9 cellular contexts compared by ENCODE assay signal in the genomic region with DNA sequence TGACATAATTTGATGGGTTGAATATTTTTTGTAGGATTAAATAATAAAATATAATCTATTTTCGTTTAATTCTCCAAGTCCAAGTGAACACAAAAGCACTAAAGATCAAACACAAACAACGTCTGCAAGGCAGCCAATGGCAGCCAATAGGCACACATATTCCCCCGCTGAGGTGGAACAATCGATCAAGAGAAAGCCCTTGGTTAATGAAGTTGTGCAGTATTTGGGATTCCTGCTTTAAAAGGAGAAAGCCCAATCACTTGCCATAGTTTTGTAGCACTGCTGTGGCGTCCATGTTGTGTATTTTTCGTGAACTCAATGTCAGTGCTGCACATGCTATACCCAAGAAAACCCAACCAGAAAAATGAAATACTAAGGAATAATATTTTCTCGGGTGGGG. TPM values are rescaled to one million over a fixed set of nuclear protein-coding genes. Genes with fewer than 3 reads are reported as not detected.
DNase-seq lines count a peak whose midpoint lies in the region; ATAC-seq, FAIRE-seq and TF ChIP-seq lines count a peak whose summit lies in the region.
"Had no signal": no experiment of that assay in that cellular context is flagged by ENCODE, and none has a peak within 500 bp of the region (broad histone marks: within the 10 kb centered on the region; RNA-seq: fewer than 3 reads in every experiment).

No MANE protein-coding gene starts in this region.

- H3K9ac ChIP-seq in Loucy (ENCODE audit: low read depth, low read length, poor library complexity, severe bottlenecking) (peak overlapping the region; percentile 96), K562 (ENCODE audit: insufficient read depth in 1 of 2, low read depth in 2 of 2, low read length in 2 of 2) (peak overlapping the region in 1 of 2 experiments; percentile 83; a peak in 1 of 4 replicates)

- TF ChIP-seq CTCF in Caco-2 (IDR thresholded peaks at IDR 0.05; ENCODE audit: insufficient read depth in 1 of 2, low read depth in 1 of 2, low read length in 1 of 2, severe bottlenecking in 1 of 2, unreplicated experiment in 1 of 2) (no peak), Loucy (conservative IDR thresholded peaks at IDR 0.05; ENCODE audit: low read length) (no peak), K562 (IDR thresholded peaks at IDR 0.05 in 2 of 3, conservative IDR thresholded peaks at IDR 0.05 in 1 of 3; ENCODE audit: insufficient read depth in 2 of 3, low read depth in 1 of 3, low read length in 3 of 3) (no peak), neural crest cell (conservative IDR thresholded peaks at IDR 0.05) (no peak), D721Med (IDR thresholded peaks at IDR 0.05; ENCODE audit: insufficient read depth, missing control alignments) (no peak)

- WGBS in K562 (ENCODE audit: insufficient coverage, low coverage, missing lambda C conversion rate), result 46% methylated on average over 7 of the region's 7 CpGs

- no peaks in the 10 kb centered on the region for H3K9me1 ChIP-seq in K562 (ENCODE audit: control insufficient read depth, insufficient read depth, low read length)

- H3K36me3 Mint-ChIP-seq in Caco-2 (ENCODE audit: insufficient read depth, unreplicated experiment), result no peaks in the 10 kb centered on the region
- no peaks in the 10 kb centered on the region for H3K36me3 Mint-ChIP-seq in neural crest cell (ENCODE audit: low read depth)

- no peaks in the 10 kb centered on the region for H3K27me3 Mint-ChIP-seq in Caco-2 (ENCODE audit: insufficient read depth, unreplicated experiment)
- H3K27me3 Mint-ChIP-seq in neural crest cell (ENCODE audit: low read depth), result no peaks in the 10 kb centered on the region

- H4K20me1 ChIP-seq in Loucy (ENCODE audit: insufficient read depth, low read length, poor library complexity, severe bottlenecking), result peaks cover 7% of the 10 kb centered on the region
- no peaks in the 10 kb centered on the region for H4K20me1 ChIP-seq in K562 (replicated peaks; ENCODE audit: control insufficient read depth, insufficient read depth, low read length)

- H3K4me2 ChIP-seq in Loucy (ENCODE audit: low read depth, low read length, poor library complexity, severe bottlenecking) (peak overlapping the region; percentile 85), K562 (ENCODE audit: insufficient read depth, low read length) (peak overlapping the region; percentile 92)

- H3F3A ChIP-seq in Loucy (ENCODE audit: low read depth), result no peaks in the 10 kb centered on the region

- H3K9me3 ChIP-seq in Caco-2 (no peaks in the 10 kb centered on the region), Loucy (ENCODE audit: insufficient read depth, low read depth, low read length) (no peaks in the 10 kb centered on the region), K562 (replicated peaks; ENCODE audit: control insufficient read depth, insufficient read depth, low read depth, low read length) (no peaks in the 10 kb centered on the region)

- H3K4me1 ChIP-seq in Caco-2, result no peaks in the 10 kb centered on the region
- peaks cover 41% of the 10 kb centered on the region for H3K4me1 ChIP-seq in Loucy (ENCODE audit: insufficient read depth, low read length, poor library complexity, severe bottlenecking)
- peaks cover 0 to 9% of the 10 kb centered on the region in 2 experiments; a peak in 2 of 5 replicates for H3K4me1 ChIP-seq in K562 (replicated peaks in 1 of 2; ENCODE audit: control insufficient read depth in 2 of 2, insufficient read depth in 2 of 2, low read length in 2 of 2)

- H3K27ac Mint-ChIP-seq in Caco-2 (ENCODE audit: unreplicated experiment), result no peak overlapping the region
- H3K27ac Mint-ChIP-seq in neural crest cell (ENCODE audit: unreplicated experiment), result no peak overlapping the region

- H3K4me3 ChIP-seq in Caco-2 (ENCODE audit: low read depth, low read length) (peak overlapping the region; percentile 78), Loucy (ENCODE audit: low read length, poor library complexity, severe bottlenecking) (peak overlapping the region; percentile 83), K562 (peak overlapping the region; percentile 74; the same call in 1 of the 2 replicates)

- no peak for TF ChIP-seq POLR2A in K562 (conservative IDR thresholded peaks at IDR 0.05)

- DNase-seq in Caco-2, result no peak
- DNase-seq in K562 (ENCODE audit: extremely low read depth in 1 of 4, low spot score in 3 of 4), result no peak
- DNase-seq in neural crest cell (ENCODE audit: low read depth, low spot score), result no peak
- no peak for DNase-seq in D721Med (ENCODE audit: insufficient read length, low spot score)
- DNase-seq in NK-92 treated with Interleukin-12 subunit alpha and Interleukin-12 subunit beta, amount 100 ng/mL, for 24 hours (lab: John Stamatoyannopoulos, UW), result no peak
- no peak for DNase-seq in MV-4-11 (lab: John Stamatoyannopoulos, UW)
- DNase-seq: Right ventricle myocardium superior had no signal

- TF ChIP-seq EP300 in K562 (IDR thresholded peaks at IDR 0.05; ENCODE audit: low read length), result no peak

- H3K27me3 ChIP-seq in Caco-2 (replicated peaks; ENCODE audit: control insufficient read depth, insufficient read depth, low read length), result no peaks in the 10 kb centered on the region
- H3K27me3 ChIP-seq in Loucy (ENCODE audit: insufficient read depth, low read length, poor library complexity, severe bottlenecking), result no peaks in the 10 kb centered on the region
- no peaks in the 10 kb centered on the region for H3K27me3 ChIP-seq in K562 (ENCODE audit: control insufficient read depth in 2 of 2, insufficient read depth in 2 of 2, low read length in 2 of 2)

- no peak for TF ChIP-seq RAD21 in K562 (CRISPR knock-in tag; conservative IDR thresholded peaks at IDR 0.05 in 1 of 2, IDR thresholded peaks at IDR 0.05 in 1 of 2)

- H3K4me3 Mint-ChIP-seq in Caco-2 (ENCODE audit: unreplicated experiment) (peak overlapping the region; percentile 94), neural crest cell (peak overlapping the region; percentile 98)

- ATAC-seq in K562 (no peak), HG03025 (IDR thresholded peaks at IDR 0.05; ENCODE audit: low FRiP score, unreplicated experiment) (no peak)

- no peaks in the 10 kb centered on the region for H3K36me3 ChIP-seq in Caco-2 (ENCODE audit: control insufficient read depth, insufficient read depth, low read length)
- H3K36me3 ChIP-seq in Loucy (ENCODE audit: insufficient read depth, low read length), result no peaks in the 10 kb centered on the region
- no peaks in the 10 kb centered on the region for H3K36me3 ChIP-seq in K562 (ENCODE audit: control insufficient read depth, insufficient read depth, low read length)

- in situ Hi-C loops in K562 (cut with MboI), result loop anchor here (10.0 kb wide), 2 partner anchors 99 to 199 kb away; no protein-coding TSS in a partner anchor

- H2AFZ ChIP-seq in Loucy (ENCODE audit: low read length) (no peak overlapping the region), K562 (ENCODE audit: low read depth, low read length) (peak overlapping the region; percentile 97; the same call in 1 of the 2 replicates)

- H3K9me3 Mint-ChIP-seq in Caco-2 (ENCODE audit: unreplicated experiment) (no peaks in the 10 kb centered on the region), neural crest cell (no peaks in the 10 kb centered on the region)

- H3K27ac ChIP-seq in K562 (ENCODE audit: extremely low read depth, low read depth, low read length), result no peak overlapping the region; the same call in 2 of the 3 replicates

- BruUV-seq in Caco-2 (replicated peaks; lab: Mats Ljungman, UMichigan), result TSS peak; percentile 55
- no TSS peak for BruUV-seq in K562 (replicated peaks; lab: Mats Ljungman, UMichigan)

- H3K9me2 ChIP-seq in Loucy (replicated peaks; ENCODE audit: low read depth, low read length), result no peaks in the 10 kb centered on the region

- CTCF ChIA-PET in Caco-2 (lab: Charles Lee) (no interaction called here), K562 (lab: Yijun Ruan, JAX; ENCODE audit: low intra/inter-chr PET ratio) (no interaction called here)

- POLR2A ChIA-PET in Caco-2 (lab: Charles Lee), result no interaction called here
- POLR2A ChIA-PET in K562 (lab: Yijun Ruan, JAX), result no interaction called here

- no peak for FAIRE-seq in K562 (lab: Jason Lieb, UNC)
- no peak for FAIRE-seq in D721Med (lab: Jason Lieb, UNC)

- intact Hi-C loops in Caco-2 (cut with micrococcal nuclease; ENCODE audit: unreplicated experiment), result no loop called here
- intact Hi-C loops in K562 (cut with micrococcal nuclease), result loop anchor here (2.0 kb wide), 1 partner anchor 71 kb away; no protein-coding TSS in a partner anchor

- H3K79me2 ChIP-seq in Loucy (ENCODE audit: insufficient read depth, low read length), result peaks cover 62% of the 10 kb centered on the region
- H3K79me2 ChIP-seq in K562 (ENCODE audit: control insufficient read depth, insufficient read depth, low read length), result peaks cover 5% of the 10 kb centered on the region

- H3K4me1 Mint-ChIP-seq in Caco-2 (ENCODE audit: low read depth, unreplicated experiment) (no peaks in the 10 kb centered on the region), neural crest cell (peaks cover 19% of the 10 kb centered on the region)

RNA-seq across cellular contexts. Expression of a gene that starts 1.5 kb away (rescaled TPM):
- total RNA-seq in Caco-2 (2022) (61.6 and 65.6 TPM in 2 replicates), K562 (2014; rRNA removed) (18.5 and 21.6 TPM in 2 replicates), K562 (2014; rRNA removed; fragmentation: Illumina TruSeq; extraction: Trizol) (17.1 and 20.8 TPM in 2 replicates), K562 (2015; rRNA removed; fragmentation: Illumina TruSeq; extraction: Trizol) (13.9 and 14.3 TPM in 2 replicates), K562 (2021) (14.5 and 15.7 TPM in 2 replicates), neural crest cell (38.9 and 41.7 TPM in 2 replicates)
- total RNA-seq in K562 (2011; cell fraction: chromatin; rRNA removed; ENCODE audit: low replicate concordance), result 15.4 and 17.6 TPM in 2 replicates
- total RNA-seq in K562 (2011; cell fraction: nucleolus; rRNA removed), result 20.0 and 20.5 TPM in 2 replicates
- total RNA-seq in K562 (2011; cell fraction: nucleoplasm; rRNA removed), result 20.5 and 27.2 TPM in 2 replicates
- polyA plus RNA-seq in K562 (2011; rRNA removed) (10.1 and 10.2 TPM in 2 replicates), K562 (2014; fragmentation: Illumina TruSeq; extraction: Trizol) (13.6 and 15.6 TPM in 2 replicates), K562 (2014; fragmentation: Nextera tagmentation; extraction: Ambion mirVana) (10 to 100 TPM; 16.4 to 20.1 TPM), K562 (2014; rRNA removed) (12.4 and 12.8 TPM in 2 replicates)
- 8.9 and 10.3 TPM in 2 replicates for polyA plus RNA-seq in K562 (2011; cell fraction: cytosol; rRNA removed)
- 4.3 and 6.8 TPM in 2 replicates for polyA plus RNA-seq in K562 (2011; cell fraction: nucleus; rRNA removed)
- polyA plus RNA-seq in K562 (2012), result 16.4 and 25.2 TPM in 2 replicates
- polyA minus RNA-seq in K562 (2011; rRNA and poly(A)+ RNA removed), result 8.4 and 14.6 TPM in 2 replicates
- 3.0 and 5.6 TPM in 2 replicates for polyA minus RNA-seq in K562 (2011; cell fraction: cytosol; rRNA and poly(A)+ RNA removed)
- 5.3 and 8.9 TPM in 2 replicates for polyA minus RNA-seq in K562 (2011; cell fraction: nucleus; rRNA and poly(A)+ RNA removed)
